Comparison of ENCODE assay signal across 8 cellular contexts in the genomic region with DNA sequence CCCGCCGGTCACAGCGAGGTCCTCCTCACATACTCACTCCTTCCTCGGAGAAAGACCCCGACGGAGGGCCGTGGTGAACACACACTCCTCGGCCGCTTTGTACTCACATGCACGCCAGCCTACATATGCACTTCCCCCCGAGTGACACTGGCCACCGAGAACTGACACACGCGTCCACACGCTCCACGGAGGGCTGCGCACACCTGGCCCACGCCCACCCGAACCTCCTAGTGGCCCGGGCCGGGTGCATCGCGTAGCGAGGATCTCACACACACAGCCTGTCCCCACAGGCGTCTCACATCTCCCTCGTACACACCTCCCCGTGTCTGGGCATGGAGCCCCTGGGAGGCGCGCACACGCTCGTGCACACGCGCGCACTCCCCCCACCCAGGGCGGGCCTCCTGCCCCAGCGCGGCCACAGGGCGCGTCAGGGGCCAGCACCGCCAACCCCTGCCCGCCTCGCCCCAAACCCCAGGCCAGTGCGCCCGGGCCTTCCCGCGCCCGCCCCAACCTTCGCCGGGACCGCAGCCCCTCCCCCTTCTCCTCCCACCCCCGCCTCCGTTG. TPM values are rescaled to one million over a fixed set of nuclear protein-coding genes. Genes with fewer than 3 reads are reported as not detected.
DNase-seq lines count a peak whose midpoint lies in the region; ATAC-seq and TF ChIP-seq lines count a peak whose summit lies in the region.

No MANE protein-coding gene starts in this region.

- H3K27ac ChIP-seq in lung (ENCODE audit: low read depth in 1 of 2, low read length in 1 of 2) (peak overlapping the region; percentile 13 to 51), thyroid gland (no peak overlapping the region)

- ATAC-seq in lung (ENCODE audit: insufficient read depth, low FRiP score) (no peak), GM19351 (IDR thresholded peaks at IDR 0.05; ENCODE audit: unreplicated experiment) (no peak)

- peaks cover 0 to 7% of the 10 kb centered on the region in 2 donors for H3K4me1 ChIP-seq in lung (ENCODE audit: control insufficient read depth in 2 of 2, insufficient read depth in 2 of 2, low read length in 2 of 2)
- H3K4me1 ChIP-seq in thyroid gland: peaks cover 0 to 10% of the 10 kb centered on the region in 2 donors

- 2 to 3% methylated on average over 49 to 52 of the region's 52 CpGs for WGBS in lung, 2 donors
- 2 to 3% methylated on average over 15 to 18 of the region's 52 CpGs for WGBS in thyroid gland, 2 donors

- H3K36me3 ChIP-seq in lung (ENCODE audit: control insufficient read depth in 2 of 2, insufficient read depth in 2 of 2, low read length in 2 of 2) (no peaks in the 10 kb centered on the region), thyroid gland (no peaks in the 10 kb centered on the region)

- intact Hi-C loops in thyroid gland (cut with DNase I): no loop called here

- H3K27me3 Mint-ChIP-seq in IgD-negative memory B cell (peaks cover 29% of the 10 kb centered on the region), chondrocyte (ENCODE audit: low read depth) (peaks cover 6% of the 10 kb centered on the region)

- H3K4me3 ChIP-seq in lung: peak overlapping the region; percentile 60
- peak overlapping the region in 2 of 3 donors; percentile 10 to 55 for H3K4me3 ChIP-seq in thyroid gland (replicated peaks in 1 of 3)

- H3K4me1 Mint-ChIP-seq in IgD-negative memory B cell: peaks cover 0 to 1% (median 0%) of the 10 kb centered on the region in 3 donors
- H3K4me1 Mint-ChIP-seq in chondrocyte (ENCODE audit: low read depth): peaks cover 22% of the 10 kb centered on the region

- H3K27ac Mint-ChIP-seq in IgD-negative memory B cell (no peak overlapping the region), chondrocyte (ENCODE audit: unreplicated experiment) (peak overlapping the region; percentile 82)

- H3K27me3 ChIP-seq in lung (ENCODE audit: control insufficient read depth, insufficient read depth): no peaks in the 10 kb centered on the region
- no peaks in the 10 kb centered on the region for H3K27me3 ChIP-seq in thyroid gland

- DNase-seq in ELF-1 (ENCODE audit: low read depth, low spot score) (peak; percentile 43), chondrocyte (ENCODE audit: low spot score) (no peak), lung (ENCODE audit: low spot score) (no peak), thyroid gland (no peak), superior temporal gyrus (ENCODE audit: extremely low spot score) (no peak)
- no peak for DNase-seq in effector CD4-positive, alpha-beta T cell

- no peak for TF ChIP-seq POLR2A in thyroid gland (IDR thresholded peaks at IDR 0.05)

- H3K36me3 Mint-ChIP-seq in IgD-negative memory B cell: no peaks in the 10 kb centered on the region
- no peaks in the 10 kb centered on the region for H3K36me3 Mint-ChIP-seq in chondrocyte (ENCODE audit: low read depth)

- H3K9me3 ChIP-seq in lung (ENCODE audit: control insufficient read depth in 2 of 2, insufficient read depth in 1 of 2, low read length in 1 of 2) (no peaks in the 10 kb centered on the region), thyroid gland (no peaks in the 10 kb centered on the region)

- H3K9me3 Mint-ChIP-seq in IgD-negative memory B cell: no peaks in the 10 kb centered on the region
- H3K9me3 Mint-ChIP-seq in chondrocyte (ENCODE audit: low read depth): no peaks in the 10 kb centered on the region

- TF ChIP-seq CTCF in chondrocyte (IDR thresholded peaks at IDR 0.05): peak; percentile 9
- TF ChIP-seq CTCF in lung (IDR thresholded peaks at IDR 0.05; ENCODE audit: control extremely low read depth, extremely low read depth): no peak
- TF ChIP-seq CTCF in thyroid gland (IDR thresholded peaks at IDR 0.05): no peak

- H3K4me3 Mint-ChIP-seq in IgD-negative memory B cell: peak overlapping the region; percentile 80 to 92 (median 86)
- H3K4me3 Mint-ChIP-seq in chondrocyte (ENCODE audit: unreplicated experiment): no peak overlapping the region

RNA-seq across cellular contexts. Expression of gene C3orf70, which starts 0.4 kb away (rescaled TPM):
- polyA plus RNA-seq in IgD-negative memory B cell (0.10 TPM), lung (under 1 TPM; 0.45 to 0.67 TPM)
- total RNA-seq in chondrocyte (10.2 to 27.7 TPM (median 25.6 TPM) in 3 replicates), lung (1 to 10 TPM; 3.0 to 4.9 TPM), thyroid gland (1 to 10 TPM; 1.6 to 3.0 (median 2.1) TPM)

Comparison
In these comparisons a context has a peak if more than half of its experiments do, and no peak if none do; other contexts are left out.
1. H3K27ac ChIP-seq: peak in lung (2 of 2); none in thyroid gland (0 of 3).